Comparison of ENCODE assay signal across 13 cellular contexts in the genomic region with DNA sequence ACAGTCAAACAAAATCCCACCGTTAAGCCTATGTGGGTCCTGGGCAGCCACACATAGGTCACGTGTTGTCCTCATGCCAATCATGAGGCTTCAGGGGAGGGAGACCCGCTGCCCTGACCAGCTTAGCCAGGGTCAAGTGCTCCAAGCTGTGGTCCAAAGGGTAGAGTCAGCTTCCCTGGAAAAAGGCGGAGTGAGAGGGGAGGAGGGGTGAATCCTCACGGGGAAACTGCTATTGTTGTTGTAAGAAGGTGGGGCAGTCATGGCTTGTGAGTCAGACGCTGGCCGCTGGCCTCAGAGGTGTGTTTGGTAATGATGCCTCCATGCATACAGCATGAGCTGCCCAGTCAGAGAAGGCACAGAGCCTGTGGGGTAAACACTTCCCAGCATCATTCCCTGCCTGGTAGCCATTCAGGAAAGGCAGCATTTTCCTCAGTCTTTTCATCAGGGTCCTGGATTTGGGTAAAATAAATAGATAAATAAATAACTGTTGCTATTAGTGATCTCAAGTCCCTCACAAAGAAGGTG. TPM values are rescaled to one million over a fixed set of nuclear protein-coding genes. Genes with fewer than 3 reads are reported as not detected.
DNase-seq lines count a peak whose midpoint lies in the region; ATAC-seq and TF ChIP-seq lines count a peak whose summit lies in the region.
"Had no signal": no experiment of that assay in that cellular context is flagged by ENCODE, and none has a peak within 500 bp of the region (broad histone marks: within the 10 kb centered on the region; RNA-seq: fewer than 3 reads in every experiment).

No MANE protein-coding gene starts in this region.

- DNase-seq in EL (peak; percentile 37), T1000 (lab: John Stamatoyannopoulos, UW) (peak; percentile 44), fibroblast of villous mesenchyme (ENCODE audit: low read depth) (peak; percentile 74), pulmonary artery endothelial cell (ENCODE audit: low read depth, low spot score) (peak; percentile 48), NCI-H2081 (lab: John Stamatoyannopoulos, UW) (no peak), epidermal melanocyte (ENCODE audit: insufficient read length, low spot score) (no peak)
- no peak for DNase-seq in activated CD4-positive, alpha-beta T cell treated with anti-CD3 and anti-CD28 coated beads, Interleukin-2, amount 50 U/mL, for 48 hours
- DNase-seq: GDM1, naive B cell, NCI-H345 had no signal

- no peak for TF ChIP-seq CTCF in fibroblast of villous mesenchyme (IDR thresholded peaks at IDR 0.05; ENCODE audit: insufficient read depth, low read depth, low read length)

- H3K4me3 ChIP-seq in fibroblast of villous mesenchyme (ENCODE audit: low read depth, low read length) = no peak overlapping the region
- H3K4me3 ChIP-seq: cardiac muscle cell had no signal

- no peak for ATAC-seq in GM21529 (IDR thresholded peaks at IDR 0.05; ENCODE audit: unreplicated experiment)
- ATAC-seq: activated CD4-positive, CD25-positive, alpha-beta regulatory T cell treated with anti-CD3 and anti-CD28 coated beads, Interleukin-2, amount 50 U/mL, for 24 hours had no signal

RNA-seq across cellular contexts. Expression of a gene that starts 8.7 kb away (rescaled TPM):
- total RNA-seq in fibroblast of villous mesenchyme = 55.3 and 123 TPM in 2 replicates
- total RNA-seq in pulmonary artery endothelial cell = 132 and 163 TPM in 2 replicates

RNA-seq across cellular contexts. Expression of a gene that starts 23.4 kb away (rescaled TPM):
- total RNA-seq in fibroblast of villous mesenchyme (not detected in 2 replicates), pulmonary artery endothelial cell (not detected in 2 replicates)
- total RNA-seq: cardiac muscle cell had no signal

RNA-seq across cellular contexts. Expression of a gene that starts 59.8 kb away (rescaled TPM):
- total RNA-seq in fibroblast of villous mesenchyme (0.32 TPM in 1 of 2 replicates, not detected in the other), pulmonary artery endothelial cell (not detected in 2 replicates)
- total RNA-seq: cardiac muscle cell had no signal

Comparison
In these comparisons a context has a peak if more than half of its experiments do, and no peak if none do; other contexts are left out.
1. DNase-seq: peak in EL (single experiment), T1000 (single experiment), fibroblast of villous mesenchyme (single experiment) and pulmonary artery endothelial cell (single experiment); none in NCI-H2081 (0 of 2), activated CD4-positive, alpha-beta T cell treated with anti-CD3 and anti-CD28 coated beads, Interleukin-2, amount 50 U/mL, for 48 hours (0 of 2) and epidermal melanocyte (single experiment).